8 cellular contexts compared by ENCODE assay signal in genomic region chr14:69694730-69695663, GRCh38.
A peak's percentile ranks its signal among the peaks of the same experiment; 100 is the strongest.
DNase-seq lines count a peak whose midpoint lies in the region; ATAC-seq, FAIRE-seq and TF ChIP-seq lines count a peak whose summit lies in the region.

No MANE protein-coding gene starts in this region.

- H3K27me3 ChIP-seq in bronchial epithelial cell (ENCODE audit: control insufficient read depth, insufficient read depth, low read length) (no peaks in the 10 kb centered on the region), muscle layer of duodenum (ENCODE audit: low read depth, low read length) (no peaks in the 10 kb centered on the region), Caco-2 (replicated peaks; ENCODE audit: control insufficient read depth, insufficient read depth, low read length) (no peaks in the 10 kb centered on the region)

- peak overlapping the region; percentile 64 for H3K27ac ChIP-seq in muscle layer of duodenum (ENCODE audit: low read length)

- H3K36me3 ChIP-seq in bronchial epithelial cell (ENCODE audit: control insufficient read depth, insufficient read depth, low read length) (no peaks in the 10 kb centered on the region), muscle layer of duodenum (ENCODE audit: control insufficient read depth in 1 of 2, insufficient read depth in 2 of 2, low read length in 2 of 2) (peaks cover 3 to 4% of the 10 kb centered on the region in 2 donors), Caco-2 (ENCODE audit: control insufficient read depth, insufficient read depth, low read length) (no peaks in the 10 kb centered on the region)

- intact Hi-C loops in CD14-positive monocyte (cut with micrococcal nuclease) (loop anchor here in 1 of 2 donors (5.0 kb wide), 1 partner anchor 38 kb away; no protein-coding TSS in a partner anchor), head of caudate nucleus (cut with DNase I) (no loop called here), Caco-2 (cut with micrococcal nuclease; ENCODE audit: unreplicated experiment) (no loop called here)

- H3K9me3 ChIP-seq in muscle layer of duodenum (ENCODE audit: control insufficient read depth in 1 of 2, low read length in 2 of 2) (no peaks in the 10 kb centered on the region), Caco-2 (no peaks in the 10 kb centered on the region)

- H3K4me1 Mint-ChIP-seq in CD14-positive monocyte (peaks cover 91% of the 10 kb centered on the region), Caco-2 (ENCODE audit: low read depth, unreplicated experiment) (peaks cover 45% of the 10 kb centered on the region)

- TF ChIP-seq CTCF in CD14-positive monocyte (IDR thresholded peaks at IDR 0.05) (no peak), bronchial epithelial cell (IDR thresholded peaks at IDR 0.05; ENCODE audit: insufficient read depth, low read length, severe bottlenecking) (no peak), Caco-2 (IDR thresholded peaks at IDR 0.05; ENCODE audit: insufficient read depth in 1 of 2, low read depth in 1 of 2, low read length in 1 of 2, severe bottlenecking in 1 of 2, unreplicated experiment in 1 of 2) (no peak)

- ATAC-seq in HG03108 (IDR thresholded peaks at IDR 0.05; ENCODE audit: unreplicated experiment) = peak; percentile 11

- peaks cover 26 to 27% of the 10 kb centered on the region in 2 donors for H3K36me3 Mint-ChIP-seq in CD14-positive monocyte
- H3K36me3 Mint-ChIP-seq in Caco-2 (ENCODE audit: insufficient read depth, unreplicated experiment) = no peaks in the 10 kb centered on the region

- no peak for FAIRE-seq in bronchial epithelial cell (lab: Jason Lieb, UNC)

- H3K27me3 Mint-ChIP-seq in CD14-positive monocyte (ENCODE audit: low read depth in 3 of 3) (no peaks in the 10 kb centered on the region), Caco-2 (ENCODE audit: insufficient read depth, unreplicated experiment) (no peaks in the 10 kb centered on the region)

- POLR2A ChIA-PET in Caco-2 (lab: Charles Lee) = no interaction called here

- BruUV-seq in Caco-2 (replicated peaks; lab: Mats Ljungman, UMichigan) = no TSS peak

- no peak overlapping the region for H3K4me3 ChIP-seq in bronchial epithelial cell (ENCODE audit: low read depth, low read length)
- no peak overlapping the region for H3K4me3 ChIP-seq in muscle layer of duodenum (ENCODE audit: low read depth in 1 of 2, low read length in 2 of 2)
- H3K4me3 ChIP-seq in Caco-2 (ENCODE audit: low read depth, low read length) = no peak overlapping the region

- peaks cover 0 to 2% (median 0%) of the 10 kb centered on the region in 7 donors for H3K9me3 Mint-ChIP-seq in CD14-positive monocyte
- H3K9me3 Mint-ChIP-seq in Caco-2 (ENCODE audit: unreplicated experiment) = no peaks in the 10 kb centered on the region

- H3K4me3 Mint-ChIP-seq in CD14-positive monocyte (peak overlapping the region; percentile 39 to 62), Caco-2 (ENCODE audit: unreplicated experiment) (no peak overlapping the region)

- DNase-seq in CD14-positive monocyte (ENCODE audit: low spot score) (no peak), bronchial epithelial cell (ENCODE audit: low read depth) (peak; percentile 42), head of caudate nucleus (no peak), Caco-2 (no peak), hepatic stellate cell (ENCODE audit: low spot score) (no peak)
- DNase-seq in activated CD4-positive, CD25-positive, alpha-beta regulatory T cell treated with anti-CD3 and anti-CD28 coated beads, Interleukin-2, amount 50 U/mL, for 72 hours = no peak

- H3K27ac Mint-ChIP-seq in CD14-positive monocyte (peak overlapping the region; percentile 82 to 95 (median 92)), Caco-2 (ENCODE audit: unreplicated experiment) (no peak overlapping the region)

- CTCF ChIA-PET in Caco-2 (lab: Charles Lee) = no interaction called here

- H3K4me1 ChIP-seq in muscle layer of duodenum (ENCODE audit: control insufficient read depth in 1 of 2, insufficient read depth in 2 of 2, low read length in 2 of 2) (peaks cover 43 to 46% of the 10 kb centered on the region in 2 donors), Caco-2 (peaks cover 40% of the 10 kb centered on the region)
